Comparison of ENCODE assay signal across 8 cellular contexts in genomic region chr16:21881988-21882387, GRCh38. TPM values are rescaled to one million over a fixed set of nuclear protein-coding genes. Genes with fewer than 3 reads are reported as not detected.
DNase-seq lines count a peak whose midpoint lies in the region; ATAC-seq and TF ChIP-seq lines count a peak whose summit lies in the region.
"Not testable (repeated sequence)": the region's sequence is repeated elsewhere in the genome, so short reads cannot be mapped to it uniquely, and the experiment has no call there.

No MANE protein-coding gene starts in this region.

- not testable (repeated sequence) for H4K20me1 ChIP-seq in MM.1S (ENCODE audit: insufficient read depth, low read length)

- H3K9ac ChIP-seq in MM.1S (ENCODE audit: low read length): not testable (repeated sequence)

- not testable (repeated sequence) for H3K36me3 Mint-ChIP-seq in CD4-positive, alpha-beta memory T cell; activated CD8-positive, alpha-beta T cell treated with anti-CD3 and anti-CD28 coated beads, Interleukin-2, amount 10 ng/mL, durations not matched to agents 7 days and 5 days (ENCODE audit: low read depth); activated T-helper 2 cell treated with anti-CD3 and anti-CD28 coated beads, Interferon-gamma antibody, Interleukin-2, Interleukin-4, amounts not matched to agents 10 μg/mL and 5 μg/mL and 100 μg/mL, durations not matched to agents 14 hours and 24 hours and 36 hours (ENCODE audit: low read depth); effector memory CD8-positive, alpha-beta T cell (ENCODE audit: insufficient read depth)

- H3K27ac Mint-ChIP-seq in CD4-positive, alpha-beta memory T cell: peak overlapping the region in 3 of 7 donors; percentile 36 to 86 (median 78)
- not testable (repeated sequence) for H3K27ac Mint-ChIP-seq in activated CD8-positive, alpha-beta T cell treated with anti-CD3 and anti-CD28 coated beads, Interleukin-2, amount 10 ng/mL, durations not matched to agents 7 days and 5 days; activated T-helper 2 cell treated with anti-CD3 and anti-CD28 coated beads, Interferon-gamma antibody, Interleukin-2, Interleukin-4, amounts not matched to agents 10 μg/mL and 5 μg/mL and 100 μg/mL, durations not matched to agents 14 hours and 24 hours and 36 hours; effector memory CD8-positive, alpha-beta T cell

- not testable (repeated sequence) for TF ChIP-seq CTCF in MM.1S (IDR thresholded peaks at IDR 0.05; ENCODE audit: low read length)

- not testable (repeated sequence) for H3K27me3 Mint-ChIP-seq in CD4-positive, alpha-beta memory T cell; activated CD8-positive, alpha-beta T cell treated with anti-CD3 and anti-CD28 coated beads, Interleukin-2, amount 10 ng/mL, durations not matched to agents 7 days and 5 days (ENCODE audit: low read depth); activated T-helper 2 cell treated with anti-CD3 and anti-CD28 coated beads, Interferon-gamma antibody, Interleukin-2, Interleukin-4, amounts not matched to agents 10 μg/mL and 5 μg/mL and 100 μg/mL, durations not matched to agents 14 hours and 24 hours and 36 hours (ENCODE audit: low read depth); effector memory CD8-positive, alpha-beta T cell

- H3K4me2 ChIP-seq in MM.1S (ENCODE audit: low read depth, low read length): not testable (repeated sequence)

- H2AFZ ChIP-seq in MM.1S (ENCODE audit: low read length): not testable (repeated sequence)

- intact Hi-C loops in CD4-positive, alpha-beta memory T cell (cut with micrococcal nuclease); activated T-helper 2 cell treated with anti-CD3 and anti-CD28 coated beads, Interferon-gamma antibody, Interleukin-2, Interleukin-4, amounts not matched to agents 10 μg/mL and 5 μg/mL and 100 μg/mL, durations not matched to agents 14 hours and 24 hours and 36 hours (cut with micrococcal nuclease); sciatic nerve (cut with DNase I): not testable (repeated sequence)

- peak; percentile 6 to 45 (median 24) for DNase-seq in CD4-positive, alpha-beta memory T cell
- peak; percentile 27 for DNase-seq in MM.1S
- peak; percentile 0 for DNase-seq in T-helper 22 cell (ENCODE audit: low read depth)
- peak; percentile 21 for DNase-seq in activated CD8-positive, alpha-beta T cell treated with anti-CD3 and anti-CD28 coated beads, Interleukin-2, amount 10 ng/mL, durations not matched to agents 7 days and 5 days
- peak; percentile 11 for DNase-seq in activated T-helper 2 cell treated with anti-CD3 and anti-CD28 coated beads, Interferon-gamma antibody, Interleukin-2, Interleukin-4, amounts not matched to agents 10 μg/mL and 5 μg/mL and 100 μg/mL, durations not matched to agents 14 hours and 24 hours and 36 hours (ENCODE audit: low spot score)
- DNase-seq in effector memory CD8-positive, alpha-beta T cell: peak; percentile 1 to 21 (median 2)
- peak; percentile 15 for DNase-seq in sciatic nerve (ENCODE audit: low spot score)
- peak; percentile 7 for DNase-seq in stimulated activated naive CD8-positive, alpha-beta T cell treated with anti-CD3 and anti-CD28 coated beads, Interleukin-15, Interleukin-2, amounts not matched to agents 100 U/mL and 50 U/mL, for 24 hours

- H3K79me2 ChIP-seq in MM.1S (ENCODE audit: low read length): not testable (repeated sequence)

- H3K9me3 ChIP-seq in CD4-positive, alpha-beta memory T cell (ENCODE audit: control insufficient read depth in 1 of 2, low read length in 2 of 2); MM.1S (replicated peaks; ENCODE audit: insufficient read depth, low read length): not testable (repeated sequence)

- H3K9me2 ChIP-seq in MM.1S (replicated peaks; ENCODE audit: insufficient read depth, low read length): not testable (repeated sequence)

- not testable (repeated sequence) for H3K27ac ChIP-seq in CD4-positive, alpha-beta memory T cell (ENCODE audit: low read depth, low read length); MM.1S (ENCODE audit: low read length)

- POLR2A ChIA-PET in CD4-positive, alpha-beta memory T cell (lab: Charles Lee; ENCODE audit: partially characterized antibody); activated CD8-positive, alpha-beta T cell treated with anti-CD3 and anti-CD28 coated beads, Interleukin-2, amount 10 ng/mL, durations not matched to agents 7 days and 5 days (lab: Charles Lee): not testable (repeated sequence)

- CTCF ChIA-PET in CD4-positive, alpha-beta memory T cell (lab: Charles Lee; ENCODE audit: partially characterized antibody); activated CD8-positive, alpha-beta T cell treated with anti-CD3 and anti-CD28 coated beads, Interleukin-2, amount 10 ng/mL, durations not matched to agents 7 days and 5 days (lab: Charles Lee): not testable (repeated sequence)

- H3K36me3 ChIP-seq in CD4-positive, alpha-beta memory T cell (ENCODE audit: insufficient read depth, low read length); MM.1S (replicated peaks; ENCODE audit: insufficient read depth, low read length): not testable (repeated sequence)

- H3K4me3 Mint-ChIP-seq in CD4-positive, alpha-beta memory T cell: peak overlapping the region in 2 of 8 donors; percentile 15 to 39
- H3K4me3 Mint-ChIP-seq in activated CD8-positive, alpha-beta T cell treated with anti-CD3 and anti-CD28 coated beads, Interleukin-2, amount 10 ng/mL, durations not matched to agents 7 days and 5 days; activated T-helper 2 cell treated with anti-CD3 and anti-CD28 coated beads, Interferon-gamma antibody, Interleukin-2, Interleukin-4, amounts not matched to agents 10 μg/mL and 5 μg/mL and 100 μg/mL, durations not matched to agents 14 hours and 24 hours and 36 hours (ENCODE audit: low read depth); effector memory CD8-positive, alpha-beta T cell: not testable (repeated sequence)

- H3K4me3 ChIP-seq in CD4-positive, alpha-beta memory T cell (ENCODE audit: low read length in 2 of 2); MM.1S (ENCODE audit: low read length): not testable (repeated sequence)

- H3K4me1 ChIP-seq in CD4-positive, alpha-beta memory T cell (ENCODE audit: insufficient read depth, low read length); MM.1S (ENCODE audit: low read length): not testable (repeated sequence)

- not testable (repeated sequence) for H3F3A ChIP-seq in MM.1S (ENCODE audit: insufficient read depth, low read length)

- H3K4me1 Mint-ChIP-seq in CD4-positive, alpha-beta memory T cell; activated CD8-positive, alpha-beta T cell treated with anti-CD3 and anti-CD28 coated beads, Interleukin-2, amount 10 ng/mL, durations not matched to agents 7 days and 5 days (ENCODE audit: low read depth); activated T-helper 2 cell treated with anti-CD3 and anti-CD28 coated beads, Interferon-gamma antibody, Interleukin-2, Interleukin-4, amounts not matched to agents 10 μg/mL and 5 μg/mL and 100 μg/mL, durations not matched to agents 14 hours and 24 hours and 36 hours (ENCODE audit: low read depth); effector memory CD8-positive, alpha-beta T cell (ENCODE audit: low read depth in 2 of 2): not testable (repeated sequence)

- not testable (repeated sequence) for H3K9me3 Mint-ChIP-seq in CD4-positive, alpha-beta memory T cell; activated CD8-positive, alpha-beta T cell treated with anti-CD3 and anti-CD28 coated beads, Interleukin-2, amount 10 ng/mL, durations not matched to agents 7 days and 5 days (ENCODE audit: insufficient read depth); activated T-helper 2 cell treated with anti-CD3 and anti-CD28 coated beads, Interferon-gamma antibody, Interleukin-2, Interleukin-4, amounts not matched to agents 10 μg/mL and 5 μg/mL and 100 μg/mL, durations not matched to agents 14 hours and 24 hours and 36 hours; effector memory CD8-positive, alpha-beta T cell

- not testable (repeated sequence) for ATAC-seq in activated CD8-positive, alpha-beta T cell treated with anti-CD3 and anti-CD28 coated beads, Interleukin-2, amount 10 ng/mL, durations not matched to agents 7 days and 5 days; effector memory CD8-positive, alpha-beta T cell (replicated peaks); sciatic nerve; stimulated activated naive CD8-positive, alpha-beta T cell treated with anti-CD3 and anti-CD28 coated beads, Interleukin-15, Interleukin-2, amounts not matched to agents 100 U/mL and 50 U/mL, for 24 hours

- H3K27me3 ChIP-seq in CD4-positive, alpha-beta memory T cell (ENCODE audit: insufficient read depth, low read length); MM.1S (replicated peaks; ENCODE audit: insufficient read depth, low read length): not testable (repeated sequence)

RNA-seq across cellular contexts. Expression of gene NPIPB4, which starts 24.4 kb away (rescaled TPM):
- total RNA-seq in CD4-positive, alpha-beta memory T cell: 100 to 1,000 TPM; 216 to 271 TPM
- 10 to 100 TPM in 1 of 2 donors, 1 to 10 TPM in 1; 1.8 to 17.0 TPM for polyA plus RNA-seq in CD4-positive, alpha-beta memory T cell
- 100 to 1,000 TPM; 150 to 168 TPM for total RNA-seq in activated CD8-positive, alpha-beta T cell treated with anti-CD3 and anti-CD28 coated beads, Interleukin-2, amount 10 ng/mL, durations not matched to agents 7 days and 5 days
- total RNA-seq in activated T-helper 2 cell treated with anti-CD3 and anti-CD28 coated beads, Interferon-gamma antibody, Interleukin-2, Interleukin-4, amounts not matched to agents 10 μg/mL and 5 μg/mL and 100 μg/mL, durations not matched to agents 14 hours and 24 hours and 36 hours: 190 and 213 TPM in 2 replicates
- total RNA-seq in sciatic nerve: 196 TPM
